16 cellular contexts compared by ENCODE assay signal in the genomic region with DNA sequence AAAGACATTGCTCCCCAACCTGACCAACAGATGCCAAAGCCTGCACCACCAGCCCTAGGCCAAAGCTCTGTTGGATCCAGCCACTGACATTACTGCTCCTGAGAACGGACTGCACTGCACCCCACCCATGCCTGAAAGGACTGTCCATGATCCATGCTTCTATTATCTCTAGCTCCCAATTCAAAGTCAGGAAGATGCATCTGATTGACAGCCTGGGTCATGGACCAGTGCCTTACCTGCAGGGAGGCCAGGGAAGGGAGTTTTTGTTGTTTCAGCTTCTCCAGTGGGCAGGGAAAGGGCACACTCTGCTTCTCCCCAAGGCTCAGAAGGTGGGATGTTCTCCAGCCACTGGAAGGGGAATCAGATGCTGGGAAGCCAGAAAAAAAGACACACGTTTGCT.
"Had no signal": no experiment of that assay in that cellular context is flagged by ENCODE, and none has a peak within 500 bp of the region (broad histone marks: within the 10 kb centered on the region; RNA-seq: fewer than 3 reads in every experiment).

No MANE protein-coding gene starts in this region.

- H3K4me3 Mint-ChIP-seq: activated CD4-positive, alpha-beta memory T cell treated with anti-CD3 and anti-CD28 coated beads for 36 hours; activated naive CD8-positive, alpha-beta T cell treated with anti-CD3 and anti-CD28 coated beads for 36 hours; activated T-helper 1 cell treated with anti-CD3 and anti-CD28 coated beads, Interleukin-12 subunit alpha, Interleukin-12 subunit beta, Interleukin-2, Interleukin-4 antibody, amounts not matched to agents 30 ng/mL and 10 ng/mL and 1 ng/mL, durations not matched to agents 14 hours and 24 hours and 36 hours; memory B cell; T-helper 2 cell treated with Interferon-gamma antibody and Interleukin-4, amounts not matched to agents 5 μg/mL and 100 μg/mL, for 36 hours had no signal

- DNase-seq: activated CD4-positive, alpha-beta T cell treated with anti-CD3 and anti-CD28 coated beads for 4 hours; amygdala; dorsolateral prefrontal cortex; foreskin fibroblast; mucosa of descending colon; stimulated activated CD4-positive, alpha-beta T cell treated with anti-CD3 and anti-CD28 coated beads, Interleukin-4, amount 100 ng/mL, for 1 hour; thyroid gland had no signal

- H3K36me3 ChIP-seq: thyroid gland had no signal

- H3K27ac Mint-ChIP-seq: activated CD4-positive, alpha-beta memory T cell treated with anti-CD3 and anti-CD28 coated beads for 36 hours; activated naive CD8-positive, alpha-beta T cell treated with anti-CD3 and anti-CD28 coated beads for 36 hours; activated T-helper 1 cell treated with anti-CD3 and anti-CD28 coated beads, Interleukin-12 subunit alpha, Interleukin-12 subunit beta, Interleukin-2, Interleukin-4 antibody, amounts not matched to agents 30 ng/mL and 10 ng/mL and 1 ng/mL, durations not matched to agents 14 hours and 24 hours and 36 hours; memory B cell; naive thymus-derived CD4-positive, alpha-beta T cell; T-helper 2 cell treated with Interferon-gamma antibody and Interleukin-4, amounts not matched to agents 5 μg/mL and 100 μg/mL, for 36 hours had no signal

- ATAC-seq: mucosa of descending colon, sciatic nerve had no signal

- H3K27me3 ChIP-seq: dorsolateral prefrontal cortex, thyroid gland had no signal

- H2AFZ ChIP-seq: parathyroid adenoma had no signal

- H3K4me3 ChIP-seq: dorsolateral prefrontal cortex, mucosa of descending colon, smooth muscle cell, thyroid gland had no signal

- H3K27ac ChIP-seq: dorsolateral prefrontal cortex, parathyroid adenoma, thyroid gland had no signal

- H3K4me1 Mint-ChIP-seq: memory B cell had no signal

- H3K4me2 ChIP-seq: smooth muscle cell had no signal

- H3K9me3 ChIP-seq: mucosa of descending colon, thyroid gland had no signal

- H3K9me3 Mint-ChIP-seq: activated CD4-positive, alpha-beta memory T cell treated with anti-CD3 and anti-CD28 coated beads for 36 hours; activated naive CD8-positive, alpha-beta T cell treated with anti-CD3 and anti-CD28 coated beads for 36 hours; activated T-helper 1 cell treated with anti-CD3 and anti-CD28 coated beads, Interleukin-12 subunit alpha, Interleukin-12 subunit beta, Interleukin-2, Interleukin-4 antibody, amounts not matched to agents 30 ng/mL and 10 ng/mL and 1 ng/mL, durations not matched to agents 14 hours and 24 hours and 36 hours; memory B cell; naive thymus-derived CD4-positive, alpha-beta T cell; T-helper 2 cell treated with Interferon-gamma antibody and Interleukin-4, amounts not matched to agents 5 μg/mL and 100 μg/mL, for 36 hours had no signal

- H3K79me2 ChIP-seq: parathyroid adenoma had no signal

- H3K9ac ChIP-seq: parathyroid adenoma had no signal
